In the genomic region with DNA sequence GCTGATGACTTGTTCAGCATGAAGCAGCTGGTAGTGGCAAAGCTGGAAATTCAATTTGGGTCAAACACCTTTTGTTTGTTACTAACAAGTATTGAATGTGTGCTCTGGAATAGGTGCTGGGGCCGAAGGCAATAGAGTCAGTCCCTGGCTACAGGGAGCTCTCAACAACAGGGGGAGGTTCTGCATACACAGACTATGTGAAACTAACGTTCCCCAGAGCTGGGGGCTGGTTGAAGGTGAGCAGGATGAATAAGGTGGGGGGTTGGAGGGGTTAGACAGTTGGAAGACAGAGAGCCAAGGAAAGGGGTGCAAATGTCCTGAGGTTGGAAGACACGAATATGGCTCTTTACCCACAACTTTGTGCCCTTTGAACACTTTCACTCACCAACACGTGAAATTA, we compare ENCODE assay signal across 28 cellular contexts.
"Had no signal": no experiment of that assay in that cellular context is flagged by ENCODE, and none has a peak within 500 bp of the region (broad histone marks: within the 10 kb centered on the region; RNA-seq: fewer than 3 reads in every experiment).

No MANE protein-coding gene starts in this region.

- H3K27ac Mint-ChIP-seq: stimulated activated effector memory CD8-positive, alpha-beta T cell treated with anti-CD3 and anti-CD28 coated beads, Interleukin-12 subunit alpha, Interleukin-12 subunit beta, amount 100 ng/mL, for 72 hours; stimulated activated memory B cell treated with anti-CD40 and anti-IgM and Interleukin-4, amounts not matched to agents 10 μg/mL and 1 μg/mL and 100 μg/mL, for 72 hours; stimulated activated naive B cell treated with anti-CD40 and anti-IgM and Interleukin-4, amounts not matched to agents 10 μg/mL and 1 μg/mL and 100 μg/mL, for 72 hours; stimulated activated naive CD8-positive, alpha-beta T cell treated with anti-CD3 and anti-CD28 coated beads, Interleukin-15, amount 100 ng/mL, for 72 hours; stimulated activated naive CD8-positive, alpha-beta T cell treated with anti-CD3 and anti-CD28 coated beads, Interleukin-15, Interleukin-2, amounts not matched to agents 100 ng/mL and 50 ng/mL, for 24 hours; type B pancreatic cell had no signal

- H3K9me3 Mint-ChIP-seq: stimulated activated effector memory CD8-positive, alpha-beta T cell treated with anti-CD3 and anti-CD28 coated beads, Interleukin-12 subunit alpha, Interleukin-12 subunit beta, amount 100 ng/mL, for 72 hours; stimulated activated memory B cell treated with anti-CD40 and anti-IgM and Interleukin-4, amounts not matched to agents 10 μg/mL and 1 μg/mL and 100 μg/mL, for 72 hours; stimulated activated naive CD8-positive, alpha-beta T cell treated with anti-CD3 and anti-CD28 coated beads, Interleukin-15, amount 100 ng/mL, for 72 hours; stimulated activated naive CD8-positive, alpha-beta T cell treated with anti-CD3 and anti-CD28 coated beads, Interleukin-15, Interleukin-2, amounts not matched to agents 100 ng/mL and 50 ng/mL, for 24 hours; type B pancreatic cell had no signal

- DNase-seq: stimulated activated CD4-positive, alpha-beta T cell treated with anti-CD3 and anti-CD28 coated beads, Interleukin-2, amount 100 ng/mL, for 48 hours; stimulated activated CD4-positive, alpha-beta T cell treated with anti-CD3 and anti-CD28 coated beads, Interleukin-4, amount 100 ng/mL, for 1 hour; stimulated activated CD4-positive, alpha-beta T cell treated with anti-CD3 and anti-CD28 coated beads, Interleukin-4, amount 100 ng/mL, for 24 hours; stimulated activated CD4-positive, alpha-beta T cell treated with anti-CD3 and anti-CD28 coated beads, Interleukin-4, amount 100 ng/mL, for 4 hours; stimulated activated CD8-positive, alpha-beta memory T cell treated with anti-CD3 and anti-CD28 coated beads, Interleukin-4, amount 100 ng/mL, for 48 hours; stimulated activated naive B cell treated with anti-CD40 and anti-IgM and Interleukin-4, amounts not matched to agents 10 μg/mL and 1 μg/mL and 100 μg/mL, for 72 hours; stimulated activated naive CD4-positive, alpha-beta T cell; stimulated activated naive CD4-positive, alpha-beta T cell treated with Interleukin-2 at 50 U/mL for 16 hours; stimulated activated naive CD8-positive, alpha-beta T cell treated with anti-CD3 and anti-CD28 coated beads, Interleukin-15, amount 100 ng/mL, for 72 hours; stimulated activated naive CD8-positive, alpha-beta T cell treated with anti-CD3 and anti-CD28 coated beads, Interleukin-15, Interleukin-2, amounts not matched to agents 100 U/mL and 50 U/mL, for 24 hours; stomach; substantia nigra; testis; thyroid gland; tibial artery; transverse colon; trophoblast cell; upper lobe of left lung; upper lobe of right lung; uterus had no signal

- H3K27ac ChIP-seq: stomach, suprapubic skin, testis, thoracic aorta, thyroid gland, tibial artery, tibial nerve, transverse colon, upper lobe of left lung, upper lobe of right lung, uterus, vagina had no signal

- H3K36me3 Mint-ChIP-seq: stimulated activated effector memory CD8-positive, alpha-beta T cell treated with anti-CD3 and anti-CD28 coated beads, Interleukin-12 subunit alpha, Interleukin-12 subunit beta, amount 100 ng/mL, for 72 hours; stimulated activated memory B cell treated with anti-CD40 and anti-IgM and Interleukin-4, amounts not matched to agents 10 μg/mL and 1 μg/mL and 100 μg/mL, for 72 hours; stimulated activated naive B cell treated with anti-CD40 and anti-IgM and Interleukin-4, amounts not matched to agents 10 μg/mL and 1 μg/mL and 100 μg/mL, for 72 hours; type B pancreatic cell had no signal

- H3K36me3 ChIP-seq: stomach, suprapubic skin, thoracic aorta, thyroid gland, tibial artery, tibial nerve, transverse colon, upper lobe of left lung, upper lobe of right lung, uterus, vagina had no signal

- H3K9me3 ChIP-seq: stomach, suprapubic skin, testis, thoracic aorta, thyroid gland, tibial artery, tibial nerve, transverse colon, upper lobe of left lung, upper lobe of right lung, uterus, vagina had no signal

- ATAC-seq: stimulated activated effector memory CD8-positive, alpha-beta T cell treated with anti-CD3 and anti-CD28 coated beads, Interleukin-12 subunit alpha, Interleukin-12 subunit beta, amount 100 ng/mL, for 72 hours; stimulated activated memory B cell treated with anti-CD40 and anti-IgM and Interleukin-4, amounts not matched to agents 10 μg/mL and 1 μg/mL and 100 μg/mL, for 72 hours; stimulated activated naive B cell treated with anti-CD40 and anti-IgM and Interleukin-4, amounts not matched to agents 10 μg/mL and 1 μg/mL and 100 μg/mL, for 72 hours; stimulated activated naive CD8-positive, alpha-beta T cell treated with anti-CD3 and anti-CD28 coated beads, Interleukin-15, amount 100 ng/mL, for 72 hours; stimulated activated naive CD8-positive, alpha-beta T cell treated with anti-CD3 and anti-CD28 coated beads, Interleukin-15, Interleukin-2, amounts not matched to agents 100 U/mL and 50 U/mL, for 24 hours; upper lobe of right lung had no signal

- H3K4me1 Mint-ChIP-seq: stimulated activated effector memory CD8-positive, alpha-beta T cell treated with anti-CD3 and anti-CD28 coated beads, Interleukin-12 subunit alpha, Interleukin-12 subunit beta, amount 100 ng/mL, for 72 hours; stimulated activated memory B cell treated with anti-CD40 and anti-IgM and Interleukin-4, amounts not matched to agents 10 μg/mL and 1 μg/mL and 100 μg/mL, for 72 hours; stimulated activated naive B cell treated with anti-CD40 and anti-IgM and Interleukin-4, amounts not matched to agents 10 μg/mL and 1 μg/mL and 100 μg/mL, for 72 hours; stimulated activated naive CD8-positive, alpha-beta T cell treated with anti-CD3 and anti-CD28 coated beads, Interleukin-15, amount 100 ng/mL, for 72 hours had no signal

- H3K27me3 ChIP-seq: suprapubic skin, testis, thyroid gland, tibial artery, tibial nerve, upper lobe of left lung, upper lobe of right lung, uterus, vagina had no signal

- H3K4me3 ChIP-seq: stomach, suprapubic skin, testis, thoracic aorta, thyroid gland, tibial artery, tibial nerve, transverse colon, upper lobe of left lung, upper lobe of right lung, uterus, vagina had no signal

- H3K4me3 Mint-ChIP-seq: stimulated activated effector memory CD8-positive, alpha-beta T cell treated with anti-CD3 and anti-CD28 coated beads, Interleukin-12 subunit alpha, Interleukin-12 subunit beta, amount 100 ng/mL, for 72 hours; stimulated activated memory B cell treated with anti-CD40 and anti-IgM and Interleukin-4, amounts not matched to agents 10 μg/mL and 1 μg/mL and 100 μg/mL, for 72 hours; stimulated activated naive B cell treated with anti-CD40 and anti-IgM and Interleukin-4, amounts not matched to agents 10 μg/mL and 1 μg/mL and 100 μg/mL, for 72 hours; stimulated activated naive CD8-positive, alpha-beta T cell treated with anti-CD3 and anti-CD28 coated beads, Interleukin-15, amount 100 ng/mL, for 72 hours; stimulated activated naive CD8-positive, alpha-beta T cell treated with anti-CD3 and anti-CD28 coated beads, Interleukin-15, Interleukin-2, amounts not matched to agents 100 ng/mL and 50 ng/mL, for 24 hours; type B pancreatic cell had no signal

- H3K4me1 ChIP-seq: stomach, testis, thyroid gland, tibial artery, tibial nerve, transverse colon, upper lobe of left lung, upper lobe of right lung, uterus, vagina had no signal

- H3K27me3 Mint-ChIP-seq: stimulated activated memory B cell treated with anti-CD40 and anti-IgM and Interleukin-4, amounts not matched to agents 10 μg/mL and 1 μg/mL and 100 μg/mL, for 72 hours had no signal
